ENCODE assay signal across 20 cellular contexts in genomic region chr10:12200850-12201249, GRCh38. TPM values are rescaled to one million over a fixed set of nuclear protein-coding genes. Genes with fewer than 3 reads are reported as not detected.
A peak's percentile ranks its signal among the peaks of the same experiment; 100 is the strongest.
DNase-seq lines count a peak whose midpoint lies in the region; ATAC-seq, FAIRE-seq and TF ChIP-seq lines count a peak whose summit lies in the region.
"Had no signal": no experiment of that assay in that cellular context is flagged by ENCODE, and none has a peak within 500 bp of the region (broad histone marks: within the 10 kb centered on the region; RNA-seq: fewer than 3 reads in every experiment).

No MANE protein-coding gene starts in this region.

- CTCF ChIA-PET in activated CD4-positive, alpha-beta T cell treated with anti-CD3 and anti-CD28 coated beads for 36 hours (lab: Charles Lee) = interaction anchor here (1.0 to 4.9 kb wide), 2 partner anchors 11 to 15 kb away, joined by 3 to 43 read pairs; no protein-coding TSS in a partner anchor
- CTCF ChIA-PET in HepG2 (lab: Yijun Ruan, JAX; ENCODE audit: low intra/inter-chr PET ratio, low total read pairs) (no interaction called here), K562 (lab: Yijun Ruan, JAX; ENCODE audit: low intra/inter-chr PET ratio) (no interaction called here)

- H3K9me1 ChIP-seq in K562 (ENCODE audit: control insufficient read depth, insufficient read depth, low read length) = no peaks in the 10 kb centered on the region

- peaks cover 9% of the 10 kb centered on the region for H3K4me1 ChIP-seq in HepG2 (ENCODE audit: insufficient read depth, low read length)
- H3K4me1 ChIP-seq in right lobe of liver = peaks cover 0 to 16% (median 0%) of the 10 kb centered on the region in 4 donors
- peaks cover 0 to 2% of the 10 kb centered on the region in 2 experiments; a peak in 1 of 5 replicates for H3K4me1 ChIP-seq in K562 (replicated peaks in 1 of 2; ENCODE audit: control insufficient read depth in 2 of 2, insufficient read depth in 2 of 2, low read length in 2 of 2)
- no peaks in the 10 kb centered on the region for H3K4me1 ChIP-seq in ovary (ENCODE audit: insufficient read depth)

- no peak overlapping the region for H3K9ac ChIP-seq in HepG2 (ENCODE audit: insufficient read depth, low read depth, low read length)
- H3K9ac ChIP-seq in K562 (ENCODE audit: insufficient read depth in 1 of 2, low read depth in 2 of 2, low read length in 2 of 2) = no peak overlapping the region
- H3K9ac ChIP-seq: BLaER1, KMS-11 had no signal

- intact Hi-C loops in activated CD4-positive, alpha-beta T cell treated with anti-CD3 and anti-CD28 coated beads for 36 hours (cut with DNase I, micrococcal nuclease) = loop anchor here in 1 of 2 experiments (5.0 kb wide), 1 partner anchor 41 kb away; no protein-coding TSS in a partner anchor
- intact Hi-C loops in HepG2 (cut with micrococcal nuclease; ENCODE audit: unreplicated experiment) (no loop called here), right lobe of liver (cut with DNase I) (no loop called here), K562 (cut with micrococcal nuclease) (no loop called here), ovary (cut with DNase I) (no loop called here)

- POLR2A ChIA-PET in activated CD4-positive, alpha-beta T cell treated with anti-CD3 and anti-CD28 coated beads for 36 hours (lab: Charles Lee) = no interaction called here
- POLR2A ChIA-PET in HepG2 (lab: Yijun Ruan, JAX) (no interaction called here), K562 (lab: Yijun Ruan, JAX) (interaction anchor here (0.7 to 1.6 kb wide), 3 partner anchors 8 to 445 kb away, joined by 3 to 7 read pairs (median 3); no protein-coding TSS in a partner anchor)

- no peak for TF ChIP-seq EP300 in HepG2 (IDR thresholded peaks at IDR 0.05; ENCODE audit: low read depth in 2 of 2, low read length in 2 of 2)
- TF ChIP-seq EP300 in HepG2 (CRISPR knock-in tag; IDR thresholded peaks at IDR 0.05; ENCODE audit: borderline replicate concordance) = no peak
- no peak for TF ChIP-seq EP300 in K562 (IDR thresholded peaks at IDR 0.05; ENCODE audit: low read length)
- no peak for TF ChIP-seq EP300 in ovary (IDR thresholded peaks at IDR 0.05)

- H3K27me3 ChIP-seq in HepG2 (ENCODE audit: control insufficient read depth in 1 of 2, insufficient read depth in 2 of 2, low read length in 2 of 2) (no peaks in the 10 kb centered on the region; a peak in 1 of 5 replicates), right lobe of liver (no peaks in the 10 kb centered on the region), K562 (ENCODE audit: control insufficient read depth in 2 of 2, insufficient read depth in 2 of 2, low read length in 2 of 2) (no peaks in the 10 kb centered on the region), ovary (no peaks in the 10 kb centered on the region)
- H3K27me3 ChIP-seq: BLaER1 had no signal

- TF ChIP-seq CTCF in HepG2 (CRISPR knock-in tag; IDR thresholded peaks at IDR 0.05) (no peak), right lobe of liver (IDR thresholded peaks at IDR 0.05) (no peak), K562 (IDR thresholded peaks at IDR 0.05 in 2 of 3, conservative IDR thresholded peaks at IDR 0.05 in 1 of 3; ENCODE audit: insufficient read depth in 2 of 3, low read depth in 1 of 3, low read length in 3 of 3) (no peak), ovary (IDR thresholded peaks at IDR 0.05) (no peak)

- H3K36me3 ChIP-seq in HepG2 (replicated peaks in 1 of 2; ENCODE audit: control insufficient read depth in 1 of 2, insufficient read depth in 2 of 2, low read length in 2 of 2) = peaks cover 16 to 55% of the 10 kb centered on the region in 2 experiments
- peaks cover 0 to 34% (median 5%) of the 10 kb centered on the region in 4 donors for H3K36me3 ChIP-seq in right lobe of liver
- H3K36me3 ChIP-seq in K562 (ENCODE audit: control insufficient read depth, insufficient read depth, low read length) = peaks cover 66% of the 10 kb centered on the region
- H3K36me3 ChIP-seq in ovary = no peaks in the 10 kb centered on the region

- H3K27ac ChIP-seq in HepG2 (ENCODE audit: extremely low read length, insufficient read depth, low read length) (no peak overlapping the region), right lobe of liver (no peak overlapping the region), K562 (ENCODE audit: extremely low read depth, low read depth, low read length) (no peak overlapping the region), ovary (no peak overlapping the region)
- H3K27ac ChIP-seq: BLaER1, KMS-11 had no signal

- no peak for TF ChIP-seq RAD21 in HepG2 (CRISPR knock-in tag; IDR thresholded peaks at IDR 0.05)
- no peak for TF ChIP-seq RAD21 in K562 (CRISPR knock-in tag; conservative IDR thresholded peaks at IDR 0.05 in 1 of 2, IDR thresholded peaks at IDR 0.05 in 1 of 2)

- peaks cover 50% of the 10 kb centered on the region for H3K36me3 Mint-ChIP-seq in activated CD4-positive, alpha-beta T cell treated with anti-CD3 and anti-CD28 coated beads for 36 hours (ENCODE audit: low read depth)
- peaks cover 25 to 42% of the 10 kb centered on the region in 2 donors for H3K36me3 Mint-ChIP-seq in stimulated activated naive B cell treated with anti-CD40 and anti-IgM and Interleukin-4, amounts not matched to agents 10 μg/mL and 1 μg/mL and 100 μg/mL, for 72 hours

- no peak overlapping the region for H3K4me3 Mint-ChIP-seq in activated CD4-positive, alpha-beta T cell treated with anti-CD3 and anti-CD28 coated beads for 36 hours
- H3K4me3 Mint-ChIP-seq in stimulated activated naive B cell treated with anti-CD40 and anti-IgM and Interleukin-4, amounts not matched to agents 10 μg/mL and 1 μg/mL and 100 μg/mL, for 72 hours = no peak overlapping the region

- H3K9me3 ChIP-seq in HepG2 (ENCODE audit: low read length) (no peaks in the 10 kb centered on the region), right lobe of liver (no peaks in the 10 kb centered on the region), K562 (replicated peaks; ENCODE audit: control insufficient read depth, insufficient read depth, low read depth, low read length) (no peaks in the 10 kb centered on the region), ovary (no peaks in the 10 kb centered on the region)
- H3K9me3 ChIP-seq: BLaER1 had no signal

- H4K20me1 ChIP-seq in HepG2 (ENCODE audit: insufficient read depth, low read length) (peaks cover 6% of the 10 kb centered on the region; the same call in 1 of the 2 replicates), K562 (replicated peaks; ENCODE audit: control insufficient read depth, insufficient read depth, low read length) (no peaks in the 10 kb centered on the region)

- peaks cover 36% of the 10 kb centered on the region for H3K4me1 Mint-ChIP-seq in activated CD4-positive, alpha-beta T cell treated with anti-CD3 and anti-CD28 coated beads for 36 hours
- peaks cover 19 to 56% of the 10 kb centered on the region in 2 donors for H3K4me1 Mint-ChIP-seq in stimulated activated naive B cell treated with anti-CD40 and anti-IgM and Interleukin-4, amounts not matched to agents 10 μg/mL and 1 μg/mL and 100 μg/mL, for 72 hours

- BruUV-seq in HepG2 (replicated peaks; lab: Mats Ljungman, UMichigan) (no TSS peak), K562 (replicated peaks; lab: Mats Ljungman, UMichigan) (no TSS peak)

- ATAC-seq in activated CD4-positive, alpha-beta T cell treated with anti-CD3 and anti-CD28 coated beads for 36 hours = no peak
- ATAC-seq in HepG2 (no peak), right lobe of liver (no peak), K562 (no peak), HG03139 (IDR thresholded peaks at IDR 0.05; ENCODE audit: unreplicated experiment) (no peak)
- ATAC-seq in stimulated activated naive B cell treated with anti-CD40 and anti-IgM and Interleukin-4, amounts not matched to agents 10 μg/mL and 1 μg/mL and 100 μg/mL, for 72 hours (replicated peaks) = no peak

- FAIRE-seq in HepG2 (lab: Jason Lieb, UNC) (no peak), K562 (lab: Jason Lieb, UNC) (no peak)
- FAIRE-seq: D721Med had no signal

- DNase-seq in activated CD4-positive, alpha-beta T cell treated with anti-CD3 and anti-CD28 coated beads for 36 hours = no peak
- DNase-seq in activated CD4-positive, alpha-beta T cell treated with anti-CD3 and anti-CD28 coated beads for 4 hours = no peak
- DNase-seq in HepG2 (ENCODE audit: low spot score) (no peak), right lobe of liver (no peak), K562 (ENCODE audit: extremely low read depth in 1 of 4, low spot score in 3 of 4) (no peak), ovary (no peak)
- DNase-seq in stimulated activated naive B cell treated with anti-CD40 and anti-IgM and Interleukin-4, amounts not matched to agents 10 μg/mL and 1 μg/mL and 100 μg/mL, for 72 hours = no peak
- DNase-seq: 8988T; CD8-positive, alpha-beta memory T cell; DMS79 treated with DMSO at 0.1 percent for 48 hours; GOT3; NCI-H1048; NCI-H146; NCI-H2081 treated with DMSO at 0.1 percent for 48 hours; NCI-H510A; NCI-H82 had no signal

- H3K4me3 ChIP-seq in HepG2 (replicated peaks in 1 of 3; ENCODE audit: insufficient read depth in 1 of 3, low read depth in 2 of 3, low read length in 3 of 3) (no peak overlapping the region), right lobe of liver (no peak overlapping the region), K562 (no peak overlapping the region), ovary (no peak overlapping the region)
- H3K4me3 ChIP-seq: BLaER1 had no signal

- TF ChIP-seq POLR2A in HepG2 (IDR thresholded peaks at IDR 0.05; ENCODE audit: insufficient read depth in 1 of 2, low read depth in 2 of 2, low read length in 2 of 2) = no peak
- TF ChIP-seq POLR2A in right lobe of liver (IDR thresholded peaks at IDR 0.05) = no peak
- no peak for TF ChIP-seq POLR2A in K562 (conservative IDR thresholded peaks at IDR 0.05)
- TF ChIP-seq POLR2A in ovary (IDR thresholded peaks at IDR 0.05) = no peak

- H2AFZ ChIP-seq in HepG2 (ENCODE audit: low read length) = no peak overlapping the region
- H2AFZ ChIP-seq in K562 (ENCODE audit: low read depth, low read length) = no peak overlapping the region

- no peaks in the 10 kb centered on the region for H3K27me3 Mint-ChIP-seq in activated CD4-positive, alpha-beta T cell treated with anti-CD3 and anti-CD28 coated beads for 36 hours
- no peaks in the 10 kb centered on the region for H3K27me3 Mint-ChIP-seq in stimulated activated naive B cell treated with anti-CD40 and anti-IgM and Interleukin-4, amounts not matched to agents 10 μg/mL and 1 μg/mL and 100 μg/mL, for 72 hours
- H3K27me3 Mint-ChIP-seq: CD8-positive, alpha-beta memory T cell had no signal

- in situ Hi-C loops in HepG2 (cut with HindIII; ENCODE audit: extremely low pct_ligation_motif_present, low pct_unique_long_range_greater_than_20kb) (no loop called here), K562 (cut with MboI) (no loop called here)

- no peaks in the 10 kb centered on the region for H3K9me3 Mint-ChIP-seq in activated CD4-positive, alpha-beta T cell treated with anti-CD3 and anti-CD28 coated beads for 36 hours (ENCODE audit: low read depth)
- H3K9me3 Mint-ChIP-seq in stimulated activated naive B cell treated with anti-CD40 and anti-IgM and Interleukin-4, amounts not matched to agents 10 μg/mL and 1 μg/mL and 100 μg/mL, for 72 hours = no peaks in the 10 kb centered on the region
- H3K9me3 Mint-ChIP-seq: CD8-positive, alpha-beta memory T cell had no signal

- WGBS in HepG2 (ENCODE audit: low lambda C conversion rate) = 95% methylated on average over 5 of the region's 5 CpGs
- WGBS in right lobe of liver (ENCODE audit: insufficient coverage, low coverage, low lambda C conversion rate, missing lambda C conversion rate) = 84% methylated on average over 3 of the region's 5 CpGs
- 94% methylated on average over 5 of the region's 5 CpGs for WGBS in K562 (ENCODE audit: insufficient coverage, low coverage, missing lambda C conversion rate)
- WGBS in ovary, 3 donors = 95 to 97% (median 97%) methylated on average over 5 of the region's 5 CpGs

- H3K79me2 ChIP-seq in HepG2 (ENCODE audit: insufficient read depth, low read length) (peaks cover 61% of the 10 kb centered on the region), K562 (ENCODE audit: control insufficient read depth, insufficient read depth, low read length) (peaks cover 78% of the 10 kb centered on the region)

- H3K4me2 ChIP-seq in HepG2 (ENCODE audit: low read depth, low read length) (no peak overlapping the region), K562 (ENCODE audit: insufficient read depth, low read length) (no peak overlapping the region)
- H3K4me2 ChIP-seq: KMS-11 had no signal

- H3K27ac Mint-ChIP-seq in activated CD4-positive, alpha-beta T cell treated with anti-CD3 and anti-CD28 coated beads for 36 hours = peak overlapping the region; percentile 67
- peak overlapping the region; percentile 25 for H3K27ac Mint-ChIP-seq in stimulated activated naive B cell treated with anti-CD40 and anti-IgM and Interleukin-4, amounts not matched to agents 10 μg/mL and 1 μg/mL and 100 μg/mL, for 72 hours

RNA-seq across cellular contexts. Expression of gene CDC123, which starts 4.9 kb away (rescaled TPM):
- total RNA-seq in activated CD4-positive, alpha-beta T cell treated with anti-CD3 and anti-CD28 coated beads for 36 hours = 100 to 1,000 TPM; 129 to 151 TPM
- total RNA-seq in HepG2 (2016; rRNA removed; fragmentation: Illumina TruSeq; extraction: Trizol) (153 and 217 TPM in 2 replicates), right lobe of liver (10 to 100 TPM; 29.5 to 46.3 (median 33.0) TPM), K562 (2014; rRNA removed) (156 and 190 TPM in 2 replicates), K562 (2014; rRNA removed; fragmentation: Illumina TruSeq; extraction: Trizol) (210 and 226 TPM in 2 replicates), K562 (2015; rRNA removed; fragmentation: Illumina TruSeq; extraction: Trizol) (200 and 203 TPM in 2 replicates), K562 (2021) (135 and 137 TPM in 2 replicates), ovary (10 to 100 TPM; 22.1 to 52.4 (median 33.7) TPM)
- total RNA-seq in HepG2 (2016; cell fraction: cytosol; rRNA removed; fragmentation: Illumina TruSeq; extraction: Trizol; ENCODE audit: low read depth) = 38.0 and 41.2 TPM in 2 replicates
- 146 and 228 TPM in 2 replicates for total RNA-seq in HepG2 (2016; cell fraction: insoluble cytoplasmic fraction; rRNA removed; fragmentation: Illumina TruSeq; extraction: Trizol)
- 44.1 and 50.3 TPM in 2 replicates for total RNA-seq in HepG2 (2016; cell fraction: membrane; rRNA removed; fragmentation: Illumina TruSeq; extraction: Trizol)
- 58.1 and 62.8 TPM in 2 replicates for total RNA-seq in HepG2 (2016; cell fraction: nucleus; rRNA removed; fragmentation: Illumina TruSeq; extraction: Trizol)
- polyA plus RNA-seq in HepG2 (2011; rRNA removed) (56.8 and 63.3 TPM in 2 replicates), K562 (2011; rRNA removed) (143 and 175 TPM in 2 replicates), K562 (2014; fragmentation: Illumina TruSeq; extraction: Trizol) (288 and 297 TPM in 2 replicates), K562 (2014; fragmentation: Nextera tagmentation; extraction: Ambion mirVana) (100 to 1,000 TPM; 153 to 223 TPM), K562 (2014; rRNA removed) (145 TPM in 2 replicates), ovary (10 to 100 TPM; 37.6 to 59.1 TPM)
- polyA plus RNA-seq in HepG2 (2011; cell fraction: cytosol; rRNA removed) = 59.6 and 59.8 TPM in 2 replicates
- polyA plus RNA-seq in HepG2 (2011; cell fraction: nucleus; rRNA removed) = 27.3 and 29.0 TPM in 2 replicates
- polyA plus RNA-seq in HepG2 (2012) = 65.3 and 99.2 TPM in 2 replicates
- 25.0 and 26.0 TPM in 2 replicates for polyA plus RNA-seq in HepG2 (2016; cell fraction: cytosol; fragmentation: Illumina TruSeq; extraction: Trizol; ENCODE audit: low read depth)
- polyA plus RNA-seq in HepG2 (2016; cell fraction: insoluble cytoplasmic fraction; fragmentation: Illumina TruSeq; extraction: Trizol; ENCODE audit: low read depth) = 203 and 221 TPM in 2 replicates
- 31.6 and 33.3 TPM in 2 replicates for polyA plus RNA-seq in HepG2 (2016; cell fraction: membrane; fragmentation: Illumina TruSeq; extraction: Trizol; ENCODE audit: low read depth)
- polyA plus RNA-seq in HepG2 (2016; cell fraction: nucleus; fragmentation: Illumina TruSeq; extraction: Trizol; ENCODE audit: insufficient read depth, low read depth) = 73.7 and 75.1 TPM in 2 replicates
- polyA minus RNA-seq in HepG2 (2011; rRNA and poly(A)+ RNA removed; ENCODE audit: low replicate concordance) = 194 and 353 TPM in 2 replicates
- polyA minus RNA-seq in HepG2 (2011; cell fraction: cytosol; rRNA and poly(A)+ RNA removed) = 73.6 and 86.4 TPM in 2 replicates
- polyA minus RNA-seq in HepG2 (2011; cell fraction: nucleus; rRNA and poly(A)+ RNA removed) = 55.2 and 63.2 TPM in 2 replicates
- total RNA-seq in K562 (2011; cell fraction: chromatin; rRNA removed; ENCODE audit: low replicate concordance) = 48.2 and 67.6 TPM in 2 replicates
- 53.2 and 55.0 TPM in 2 replicates for total RNA-seq in K562 (2011; cell fraction: nucleolus; rRNA removed)
- 48.2 and 55.7 TPM in 2 replicates for total RNA-seq in K562 (2011; cell fraction: nucleoplasm; rRNA removed)
- 104 and 113 TPM in 2 replicates for polyA plus RNA-seq in K562 (2011; cell fraction: cytosol; rRNA removed)
- polyA plus RNA-seq in K562 (2011; cell fraction: nucleus; rRNA removed) = 79.4 and 79.9 TPM in 2 replicates
- 85.5 and 251 TPM in 2 replicates for polyA plus RNA-seq in K562 (2012)
- 353 and 458 TPM in 2 replicates for polyA minus RNA-seq in K562 (2011; rRNA and poly(A)+ RNA removed)
- polyA minus RNA-seq in K562 (2011; cell fraction: cytosol; rRNA and poly(A)+ RNA removed) = 111 and 180 TPM in 2 replicates
- 39.6 and 59.6 TPM in 2 replicates for polyA minus RNA-seq in K562 (2011; cell fraction: nucleus; rRNA and poly(A)+ RNA removed)

RNA-seq across cellular contexts. Expression of gene NUDT5, which starts 5.2 kb away (rescaled TPM):
- total RNA-seq in activated CD4-positive, alpha-beta T cell treated with anti-CD3 and anti-CD28 coated beads for 36 hours = 100 to 1,000 TPM in 1 of 2 experiments, 10 to 100 TPM in 1; 99.9 to 108 TPM
- total RNA-seq in HepG2 (2016; rRNA removed; fragmentation: Illumina TruSeq; extraction: Trizol) (134 and 179 TPM in 2 replicates), right lobe of liver (10 to 100 TPM; 48.6 to 64.3 (median 55.8) TPM), K562 (2014; rRNA removed) (81.8 and 87.7 TPM in 2 replicates), K562 (2014; rRNA removed; fragmentation: Illumina TruSeq; extraction: Trizol) (190 and 194 TPM in 2 replicates), K562 (2015; rRNA removed; fragmentation: Illumina TruSeq; extraction: Trizol) (200 and 201 TPM in 2 replicates), K562 (2021) (124 and 136 TPM in 2 replicates), ovary (10 to 100 TPM; 16.2 to 32.8 (median 24.7) TPM)
- 34.5 and 35.9 TPM in 2 replicates for total RNA-seq in HepG2 (2016; cell fraction: cytosol; rRNA removed; fragmentation: Illumina TruSeq; extraction: Trizol; ENCODE audit: low read depth)
- 133 and 191 TPM in 2 replicates for total RNA-seq in HepG2 (2016; cell fraction: insoluble cytoplasmic fraction; rRNA removed; fragmentation: Illumina TruSeq; extraction: Trizol)
- total RNA-seq in HepG2 (2016; cell fraction: membrane; rRNA removed; fragmentation: Illumina TruSeq; extraction: Trizol) = 49.9 and 52.8 TPM in 2 replicates
- total RNA-seq in HepG2 (2016; cell fraction: nucleus; rRNA removed; fragmentation: Illumina TruSeq; extraction: Trizol) = 52.7 and 53.0 TPM in 2 replicates
- polyA plus RNA-seq in HepG2 (2011; rRNA removed) (57.3 and 79.6 TPM in 2 replicates), K562 (2011; rRNA removed) (149 and 186 TPM in 2 replicates), K562 (2014; fragmentation: Illumina TruSeq; extraction: Trizol) (137 and 155 TPM in 2 replicates), K562 (2014; fragmentation: Nextera tagmentation; extraction: Ambion mirVana) (100 to 1,000 TPM; 400 to 422 TPM), K562 (2014; rRNA removed) (129 and 136 TPM in 2 replicates), ovary (10 to 100 TPM; 15.8 to 56.5 TPM)
- 58.1 and 63.2 TPM in 2 replicates for polyA plus RNA-seq in HepG2 (2011; cell fraction: cytosol; rRNA removed)
- 25.6 and 26.7 TPM in 2 replicates for polyA plus RNA-seq in HepG2 (2011; cell fraction: nucleus; rRNA removed)
- 60.3 and 67.3 TPM in 2 replicates for polyA plus RNA-seq in HepG2 (2012)
- 44.5 and 46.9 TPM in 2 replicates for polyA plus RNA-seq in HepG2 (2016; cell fraction: cytosol; fragmentation: Illumina TruSeq; extraction: Trizol; ENCODE audit: low read depth)
- 208 and 231 TPM in 2 replicates for polyA plus RNA-seq in HepG2 (2016; cell fraction: insoluble cytoplasmic fraction; fragmentation: Illumina TruSeq; extraction: Trizol; ENCODE audit: low read depth)
- polyA plus RNA-seq in HepG2 (2016; cell fraction: membrane; fragmentation: Illumina TruSeq; extraction: Trizol; ENCODE audit: low read depth) = 41.0 and 45.0 TPM in 2 replicates
- polyA plus RNA-seq in HepG2 (2016; cell fraction: nucleus; fragmentation: Illumina TruSeq; extraction: Trizol; ENCODE audit: insufficient read depth, low read depth) = 70.5 and 93.1 TPM in 2 replicates
- polyA minus RNA-seq in HepG2 (2011; rRNA and poly(A)+ RNA removed; ENCODE audit: low replicate concordance) = 23.1 and 74.3 TPM in 2 replicates
- polyA minus RNA-seq in HepG2 (2011; cell fraction: cytosol; rRNA and poly(A)+ RNA removed) = 18.8 and 23.8 TPM in 2 replicates
- polyA minus RNA-seq in HepG2 (2011; cell fraction: nucleus; rRNA and poly(A)+ RNA removed) = 40.0 and 45.8 TPM in 2 replicates
- total RNA-seq in K562 (2011; cell fraction: chromatin; rRNA removed; ENCODE audit: low replicate concordance) = 38.3 and 69.0 TPM in 2 replicates
- total RNA-seq in K562 (2011; cell fraction: nucleolus; rRNA removed) = 22.8 and 26.5 TPM in 2 replicates
- total RNA-seq in K562 (2011; cell fraction: nucleoplasm; rRNA removed) = 43.3 and 79.2 TPM in 2 replicates
- 97.7 and 125 TPM in 2 replicates for polyA plus RNA-seq in K562 (2011; cell fraction: cytosol; rRNA removed)
- polyA plus RNA-seq in K562 (2011; cell fraction: nucleus; rRNA removed) = 41.2 and 63.2 TPM in 2 replicates
- 121 and 139 TPM in 2 replicates for polyA plus RNA-seq in K562 (2012)
- 114 TPM in 2 replicates for polyA minus RNA-seq in K562 (2011; rRNA and poly(A)+ RNA removed)
- polyA minus RNA-seq in K562 (2011; cell fraction: cytosol; rRNA and poly(A)+ RNA removed) = 38.5 and 41.9 TPM in 2 replicates
- 17.6 and 25.1 TPM in 2 replicates for polyA minus RNA-seq in K562 (2011; cell fraction: nucleus; rRNA and poly(A)+ RNA removed)
